8 cellular contexts compared by ENCODE assay signal in the genomic region with DNA sequence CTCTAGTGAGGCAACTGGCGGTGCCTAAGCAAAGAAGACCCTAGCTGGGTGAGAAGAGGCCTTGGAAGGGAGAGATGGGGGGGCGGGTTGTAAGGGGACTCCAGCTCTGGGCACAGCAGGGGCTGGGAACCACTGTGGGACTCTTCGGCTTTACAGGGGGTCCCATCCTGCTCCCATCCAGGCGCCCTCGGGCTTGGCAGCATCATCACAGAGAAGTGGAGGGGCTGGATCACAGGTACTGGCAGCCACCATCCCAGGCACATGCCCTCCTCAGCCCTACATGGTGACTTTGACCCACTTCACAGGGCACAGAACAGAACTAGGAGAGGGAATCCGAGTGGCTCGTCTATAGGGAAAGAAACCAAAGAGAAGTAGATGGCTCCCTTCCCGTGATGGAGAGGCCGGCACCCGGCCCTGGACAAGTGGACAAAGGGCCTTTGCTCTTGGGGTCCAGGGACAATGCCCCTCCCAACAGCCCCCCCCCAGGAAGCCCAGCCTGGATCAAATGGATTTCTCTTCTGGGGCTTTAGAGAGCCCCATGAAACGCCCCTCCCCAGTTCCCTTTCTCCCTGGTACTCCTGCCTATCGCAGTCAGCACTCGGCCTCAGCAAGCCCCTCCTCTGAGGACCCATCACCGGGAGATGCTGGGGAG. TPM values are rescaled to one million over a fixed set of nuclear protein-coding genes. Genes with fewer than 3 reads are reported as not detected.
DNase-seq lines count a peak whose midpoint lies in the region; ATAC-seq, FAIRE-seq and TF ChIP-seq lines count a peak whose summit lies in the region.

No MANE protein-coding gene starts in this region.

- H3K36me3 Mint-ChIP-seq in activated T-helper 2 cell treated with anti-CD3 and anti-CD28 coated beads, Interferon-gamma antibody, Interleukin-2, Interleukin-4, amounts not matched to agents 10 μg/mL and 5 μg/mL and 100 μg/mL, durations not matched to agents 14 hours and 24 hours and 36 hours (ENCODE audit: low read depth), result peaks cover 25% of the 10 kb centered on the region

- H3K27ac ChIP-seq in kidney (ENCODE audit: low read depth in 2 of 2, low read length in 2 of 2), result peak overlapping the region; percentile 74 to 78
- peak overlapping the region; percentile 70 for H3K27ac ChIP-seq in substantia nigra (ENCODE audit: low read depth, low read length, poor library complexity, severe bottlenecking)

- H3K4me3 Mint-ChIP-seq in activated T-helper 2 cell treated with anti-CD3 and anti-CD28 coated beads, Interferon-gamma antibody, Interleukin-2, Interleukin-4, amounts not matched to agents 10 μg/mL and 5 μg/mL and 100 μg/mL, durations not matched to agents 14 hours and 24 hours and 36 hours (ENCODE audit: low read depth), result peak overlapping the region; percentile 83

- H3K9ac ChIP-seq in kidney (ENCODE audit: low read length in 2 of 2), result peak overlapping the region; percentile 39 to 60

- DNase-seq in NCI-H82 (lab: John Stamatoyannopoulos, UW) (peak; percentile 31), NCI-H82 treated with DMSO at 0.1 percent for 48 hours (lab: John Stamatoyannopoulos, UW; ENCODE audit: unreplicated experiment) (no peak), kidney (no peak), substantia nigra (lab: John Stamatoyannopoulos, UW) (peak in 11 of 49 donors; percentile 14 to 63 (median 42)), GM20000 (ENCODE audit: low spot score) (no peak)
- DNase-seq in activated T-helper 2 cell treated with anti-CD3 and anti-CD28 coated beads, Interferon-gamma antibody, Interleukin-2, Interleukin-4, amounts not matched to agents 10 μg/mL and 5 μg/mL and 100 μg/mL, durations not matched to agents 14 hours and 24 hours and 36 hours (ENCODE audit: low spot score), result no peak

- no peaks in the 10 kb centered on the region for H3K9me3 ChIP-seq in kidney (ENCODE audit: control insufficient read depth in 1 of 2, low read length in 2 of 2)

- H3K36me3 ChIP-seq in kidney (ENCODE audit: control insufficient read depth in 1 of 2, insufficient read depth in 2 of 2, low read length in 2 of 2), result no peaks in the 10 kb centered on the region

- H3K4me3 ChIP-seq in kidney (ENCODE audit: low read length in 2 of 2), result peak overlapping the region; percentile 52 to 64

- intact Hi-C loops in activated T-helper 2 cell treated with anti-CD3 and anti-CD28 coated beads, Interferon-gamma antibody, Interleukin-2, Interleukin-4, amounts not matched to agents 10 μg/mL and 5 μg/mL and 100 μg/mL, durations not matched to agents 14 hours and 24 hours and 36 hours (cut with micrococcal nuclease), result loop anchor here (10.0 kb wide), 1 partner anchor 681 kb away; no protein-coding TSS in a partner anchor
- intact Hi-C loops in kidney (cut with DNase I), result loop anchor here (10.0 kb wide), 1 partner anchor 89 kb away; no protein-coding TSS in a partner anchor

- no peaks in the 10 kb centered on the region for H3K27me3 Mint-ChIP-seq in activated T-helper 2 cell treated with anti-CD3 and anti-CD28 coated beads, Interferon-gamma antibody, Interleukin-2, Interleukin-4, amounts not matched to agents 10 μg/mL and 5 μg/mL and 100 μg/mL, durations not matched to agents 14 hours and 24 hours and 36 hours (ENCODE audit: low read depth)

- H3K9me3 Mint-ChIP-seq in activated T-helper 2 cell treated with anti-CD3 and anti-CD28 coated beads, Interferon-gamma antibody, Interleukin-2, Interleukin-4, amounts not matched to agents 10 μg/mL and 5 μg/mL and 100 μg/mL, durations not matched to agents 14 hours and 24 hours and 36 hours, result no peaks in the 10 kb centered on the region

- FAIRE-seq in kidney (lab: Jason Lieb, UNC), result no peak

- no peak for TF ChIP-seq CTCF in kidney (IDR thresholded peaks at IDR 0.05; ENCODE audit: borderline replicate concordance, extremely low read depth, insufficient read depth)
- TF ChIP-seq CTCF in GM20000 (IDR thresholded peaks at IDR 0.05; ENCODE audit: extremely low read depth, missing control alignments), result no peak

- H3K27ac Mint-ChIP-seq in activated T-helper 2 cell treated with anti-CD3 and anti-CD28 coated beads, Interferon-gamma antibody, Interleukin-2, Interleukin-4, amounts not matched to agents 10 μg/mL and 5 μg/mL and 100 μg/mL, durations not matched to agents 14 hours and 24 hours and 36 hours, result peak overlapping the region; percentile 69

- peaks cover 34% of the 10 kb centered on the region for H3K4me1 Mint-ChIP-seq in activated T-helper 2 cell treated with anti-CD3 and anti-CD28 coated beads, Interferon-gamma antibody, Interleukin-2, Interleukin-4, amounts not matched to agents 10 μg/mL and 5 μg/mL and 100 μg/mL, durations not matched to agents 14 hours and 24 hours and 36 hours (ENCODE audit: low read depth)

- peaks cover 39 to 52% of the 10 kb centered on the region in 2 donors for H3K4me1 ChIP-seq in kidney (ENCODE audit: control insufficient read depth in 1 of 2, insufficient read depth in 1 of 2, low read depth in 1 of 2, low read length in 2 of 2)

- ATAC-seq in GM19397 (IDR thresholded peaks at IDR 0.05; ENCODE audit: unreplicated experiment), result no peak
- ATAC-seq in GM19328 (IDR thresholded peaks at IDR 0.05; ENCODE audit: unreplicated experiment), result no peak

RNA-seq across cellular contexts. Expression of gene ECE1, which starts 54.0 kb away (rescaled TPM):
- 94.1 and 97.0 TPM in 2 replicates for total RNA-seq in activated T-helper 2 cell treated with anti-CD3 and anti-CD28 coated beads, Interferon-gamma antibody, Interleukin-2, Interleukin-4, amounts not matched to agents 10 μg/mL and 5 μg/mL and 100 μg/mL, durations not matched to agents 14 hours and 24 hours and 36 hours
- total RNA-seq in kidney, result 128 TPM
- polyA plus RNA-seq in kidney (ENCODE audit: insufficient read depth, low read depth, low replicate concordance), result 30.8 TPM
